ENCODE assay signal across 9 cellular contexts in genomic region chr2:136375017-136375901, GRCh38.
A peak's percentile ranks its signal among the peaks of the same experiment; 100 is the strongest.
DNase-seq lines count a peak whose midpoint lies in the region; ATAC-seq and TF ChIP-seq lines count a peak whose summit lies in the region.
"Had no signal": no experiment of that assay in that cellular context is flagged by ENCODE, and none has a peak within 500 bp of the region (broad histone marks: within the 10 kb centered on the region; RNA-seq: fewer than 3 reads in every experiment).

No MANE protein-coding gene starts in this region.

- peaks cover 43% of the 10 kb centered on the region for H3K4me1 ChIP-seq in Loucy (ENCODE audit: insufficient read depth, low read length, poor library complexity, severe bottlenecking)
- H3K4me1 ChIP-seq in Peyer's patch, result peaks cover 0 to 6% (median 0%) of the 10 kb centered on the region in 4 donors

- H2AFZ ChIP-seq in Loucy (ENCODE audit: low read length), result peak overlapping the region; percentile 21; the same call in 1 of the 2 replicates

- no peak for TF ChIP-seq CTCF in Loucy (conservative IDR thresholded peaks at IDR 0.05; ENCODE audit: low read length)
- no peak for TF ChIP-seq CTCF in epithelial cell of esophagus (IDR thresholded peaks at IDR 0.05; ENCODE audit: insufficient read depth, low read depth, low read length, missing control alignments)
- TF ChIP-seq CTCF in Peyer's patch (IDR thresholded peaks at IDR 0.05), result no peak

- peak; percentile 61 for ATAC-seq in GM18868 (IDR thresholded peaks at IDR 0.05; ENCODE audit: unreplicated experiment)
- peak; percentile 56 for ATAC-seq in GM21529 (IDR thresholded peaks at IDR 0.05; ENCODE audit: unreplicated experiment)

- H3K9ac ChIP-seq in Loucy (ENCODE audit: low read depth, low read length, poor library complexity, severe bottlenecking), result peak overlapping the region; percentile 60

- DNase-seq in epithelial cell of esophagus (ENCODE audit: low read depth) (peak; percentile 74), retina (no peak), Peyer's patch (no peak)
- no peak for DNase-seq in activated effector memory CD4-positive, alpha-beta T cell treated with anti-CD3 and anti-CD28 coated beads, Interleukin-2, amount 50 U/mL, for 16 hours
- DNase-seq: amygdala; NK-92 treated with Interleukin-12 subunit alpha and Interleukin-12 subunit beta, amount 100 ng/mL, for 24 hours had no signal

- no peaks in the 10 kb centered on the region for H3K79me2 ChIP-seq in Loucy (ENCODE audit: insufficient read depth, low read length)

- H3K4me3 ChIP-seq in Loucy (ENCODE audit: low read length, poor library complexity, severe bottlenecking) (no peak overlapping the region), epithelial cell of esophagus (ENCODE audit: low read length) (no peak overlapping the region), Peyer's patch (no peak overlapping the region)

- H3K9me2 ChIP-seq in Loucy (replicated peaks; ENCODE audit: low read depth, low read length), result no peaks in the 10 kb centered on the region

- peak overlapping the region in 1 of 4 donors; percentile 76 for H3K27ac ChIP-seq in Peyer's patch

- no peak for TF ChIP-seq POLR2A in Peyer's patch (IDR thresholded peaks at IDR 0.05)

- no peaks in the 10 kb centered on the region for H3K27me3 ChIP-seq in Loucy (ENCODE audit: insufficient read depth, low read length, poor library complexity, severe bottlenecking)
- no peaks in the 10 kb centered on the region for H3K27me3 ChIP-seq in Peyer's patch

- no peaks in the 10 kb centered on the region for H3K36me3 ChIP-seq in Loucy (ENCODE audit: insufficient read depth, low read length)
- H3K36me3 ChIP-seq in Peyer's patch, result no peaks in the 10 kb centered on the region

- H3K4me2 ChIP-seq in Loucy (ENCODE audit: low read depth, low read length, poor library complexity, severe bottlenecking), result no peak overlapping the region

- H3K9me3 ChIP-seq in Loucy (ENCODE audit: insufficient read depth, low read depth, low read length) (no peaks in the 10 kb centered on the region), Peyer's patch (no peaks in the 10 kb centered on the region)

- no peaks in the 10 kb centered on the region for H3F3A ChIP-seq in Loucy (ENCODE audit: low read depth)

- H4K20me1 ChIP-seq in Loucy (ENCODE audit: insufficient read depth, low read length, poor library complexity, severe bottlenecking), result no peaks in the 10 kb centered on the region
